In genomic region chr19:40225440-40226305, GRCh38 we compare ENCODE assay signal across 9 cellular contexts. TPM values are rescaled to one million over a fixed set of nuclear protein-coding genes. Genes with fewer than 3 reads are reported as not detected.
A peak's percentile ranks its signal among the peaks of the same experiment; 100 is the strongest.
DNase-seq lines count a peak whose midpoint lies in the region; ATAC-seq and TF ChIP-seq lines count a peak whose summit lies in the region.
"Had no signal": no experiment of that assay in that cellular context is flagged by ENCODE, and none has a peak within 500 bp of the region (broad histone marks: within the 10 kb centered on the region; RNA-seq: fewer than 3 reads in every experiment).

No MANE protein-coding gene starts in this region.

- H2BK120ac ChIP-seq in H9 (ENCODE audit: low read depth, low read length, poor library complexity, severe bottlenecking): no peak overlapping the region

- H3K9ac ChIP-seq in BLaER1: no peak overlapping the region
- H3K9ac ChIP-seq in H9 (ENCODE audit: extremely low read depth, insufficient read length, low read length): no peak overlapping the region

- H2BK20ac ChIP-seq in H9 (ENCODE audit: low read depth, low read length, poor library complexity, severe bottlenecking): no peak overlapping the region

- ATAC-seq in naive thymus-derived CD8-positive, alpha-beta T cell: no peak
- no peak for ATAC-seq in GM21786 (IDR thresholded peaks at IDR 0.05; ENCODE audit: unreplicated experiment)
- no peak for ATAC-seq in GM21717 (IDR thresholded peaks at IDR 0.05; ENCODE audit: unreplicated experiment)

- 0 out of 7 replicates have a peak overlapping the region, but pooled peaks of 1 of the 3 experiments have one; percentile 9 for H3K27ac Mint-ChIP-seq in H9
- peak overlapping the region in 5 of 10 donors; percentile 6 to 72 (median 52) for H3K27ac Mint-ChIP-seq in naive thymus-derived CD8-positive, alpha-beta T cell

- peaks cover 2 to 5% (median 3%) of the 10 kb centered on the region in 3 experiments; a peak in 5 of 7 replicates for H3K36me3 Mint-ChIP-seq in H9 (ENCODE audit: insufficient read depth in 1 of 3, low read depth in 3 of 3)
- peaks cover 0 to 6% (median 6%) of the 10 kb centered on the region in 3 donors for H3K36me3 Mint-ChIP-seq in naive thymus-derived CD8-positive, alpha-beta T cell

- TF ChIP-seq CTCF in H9 (conservative IDR thresholded peaks at IDR 0.05): no peak

- no peak overlapping the region for H2BK15ac ChIP-seq in H9 (ENCODE audit: low read depth, low read length)

- H3K4me2 ChIP-seq in BLaER1 (0 out of 2 replicates have a peak overlapping the region, but pooled peaks have one; percentile 5), H9 (ENCODE audit: insufficient read depth, insufficient read length, low read length) (no peak overlapping the region)

- H3T11ph ChIP-seq in H9 (ENCODE audit: low read length): no peak overlapping the region

- DNase-seq in H9 (no peak), brain pericyte (ENCODE audit: low read depth, low spot score) (peak; percentile 34), NCI-H2107 (lab: John Stamatoyannopoulos, UW) (no peak), superior temporal gyrus (ENCODE audit: extremely low spot score) (no peak)
- no peak for DNase-seq in naive thymus-derived CD8-positive, alpha-beta T cell

- no peak overlapping the region for H3K4me3 Mint-ChIP-seq in H9
- H3K4me3 Mint-ChIP-seq in naive thymus-derived CD8-positive, alpha-beta T cell: peak overlapping the region; percentile 25 to 77 (median 66)

- no peak overlapping the region for H3K18ac ChIP-seq in H9 (ENCODE audit: insufficient read length, low read depth, low read length)

- H3K36me3 ChIP-seq in BLaER1: no peaks in the 10 kb centered on the region
- H3K36me3 ChIP-seq: left lung had no signal

- H2AFZ ChIP-seq in H9 (ENCODE audit: low read length): no peak overlapping the region

- H2BK5ac ChIP-seq in H9 (ENCODE audit: insufficient read length, low read length): no peak overlapping the region

- peaks cover 17% of the 10 kb centered on the region for H3K9me3 ChIP-seq in BLaER1
- H3K9me3 ChIP-seq in H9 (ENCODE audit: control insufficient read depth, low read depth, low read length): no peaks in the 10 kb centered on the region

- H3K23me2 ChIP-seq in H9 (ENCODE audit: insufficient read length, low read depth, low read length, poor library complexity, severe bottlenecking): peaks cover 3% of the 10 kb centered on the region

- H3K23ac ChIP-seq in H9 (ENCODE audit: insufficient read length, low read depth, low read length): no peak overlapping the region

- POLR2A ChIA-PET in naive thymus-derived CD8-positive, alpha-beta T cell (lab: Charles Lee): interaction anchor here (0.6 kb wide), 1 partner anchor 177 kb away, joined by 3 read pairs; no protein-coding TSS in a partner anchor

- H3K27ac ChIP-seq in BLaER1 (no peak overlapping the region), H9 (ENCODE audit: insufficient read length, low read depth, low read length) (no peak overlapping the region)
- H3K27ac ChIP-seq: left lung had no signal

- peak overlapping the region; percentile 46; the same call in 1 of the 2 replicates for H3K14ac ChIP-seq in H9 (ENCODE audit: insufficient read depth, low read length)

- H3K4me1 Mint-ChIP-seq in H9: peaks cover 3 to 6% of the 10 kb centered on the region in 2 experiments; a peak in 3 of 4 replicates
- peaks cover 22 to 48% (median 41%) of the 10 kb centered on the region in 4 donors for H3K4me1 Mint-ChIP-seq in naive thymus-derived CD8-positive, alpha-beta T cell

- H4K91ac ChIP-seq in H9 (ENCODE audit: insufficient read length, low read depth, low read length): no peak overlapping the region

- no peak overlapping the region for H4K5ac ChIP-seq in H9 (ENCODE audit: insufficient read length, low read depth, low read length)

- peaks cover 3 to 7% of the 10 kb centered on the region in 2 experiments for H3K9me3 Mint-ChIP-seq in H9
- H3K9me3 Mint-ChIP-seq in naive thymus-derived CD8-positive, alpha-beta T cell: peaks cover 0 to 4% (median 0%) of the 10 kb centered on the region in 9 donors

- no peak overlapping the region for H3K56ac ChIP-seq in H9 (ENCODE audit: insufficient read length, low read depth, low read length)

- no peak overlapping the region for H2AK5ac ChIP-seq in H9 (ENCODE audit: insufficient read length, low read length)

- H4K8ac ChIP-seq in H9 (replicated peaks; ENCODE audit: insufficient read length, low read depth, low read length): no peak overlapping the region

- no peak overlapping the region for H2BK12ac ChIP-seq in H9 (ENCODE audit: insufficient read length, low read depth, low read length)

- no peak overlapping the region for H3K4ac ChIP-seq in H9 (ENCODE audit: low read depth, low read length)

- H3K27me3 Mint-ChIP-seq in H9 (ENCODE audit: low read depth): peaks cover 19% of the 10 kb centered on the region
- H3K27me3 Mint-ChIP-seq in naive thymus-derived CD8-positive, alpha-beta T cell: peaks cover 12 to 40% (median 27%) of the 10 kb centered on the region in 5 donors

- H3K79me1 ChIP-seq in H9 (ENCODE audit: insufficient read depth, low read depth, low read length, poor library complexity, severe bottlenecking): no peaks in the 10 kb centered on the region

- H3K4me1 ChIP-seq in BLaER1: peaks cover 38% of the 10 kb centered on the region
- no peaks in the 10 kb centered on the region for H3K4me1 ChIP-seq in H9 (ENCODE audit: insufficient read depth, low read length)

- H3K4me3 ChIP-seq in BLaER1: no peak overlapping the region

- H3K79me2 ChIP-seq in H9 (ENCODE audit: insufficient read depth, low read length): no peaks in the 10 kb centered on the region

- no CpG with 5 or more reads among the region's 21 CpGs for WGBS in H9 (ENCODE audit: extremely low coverage, insufficient read length, low lambda C conversion rate)

- peaks cover 38% of the 10 kb centered on the region for H3K27me3 ChIP-seq in BLaER1
- no peaks in the 10 kb centered on the region for H3K27me3 ChIP-seq in H9 (ENCODE audit: insufficient read depth, low read length)

- peaks cover 21% of the 10 kb centered on the region for H4K20me1 ChIP-seq in BLaER1
- H4K20me1 ChIP-seq in H9 (ENCODE audit: control insufficient read depth, insufficient read depth, insufficient read length): no peaks in the 10 kb centered on the region

RNA-seq across cellular contexts. Expression of gene CCNP, which starts 0.8 kb away (rescaled TPM):
- 0.31 and 0.35 TPM in 2 replicates for total RNA-seq in H9 (2021)
- 1 to 10 TPM; 2.3 to 2.6 TPM for total RNA-seq in naive thymus-derived CD8-positive, alpha-beta T cell
- under 1 TPM in 1 of 3 donors, not detected in 2; 0.14 TPM for polyA plus RNA-seq in naive thymus-derived CD8-positive, alpha-beta T cell

RNA-seq across cellular contexts. Expression of gene TTC9B, which starts 7.5 kb away (rescaled TPM):
- total RNA-seq in H9 (2021): 0.15 and 0.31 TPM in 2 replicates
- total RNA-seq in naive thymus-derived CD8-positive, alpha-beta T cell: not detected
- not detected for polyA plus RNA-seq in naive thymus-derived CD8-positive, alpha-beta T cell
- total RNA-seq: left lung had no signal

RNA-seq across cellular contexts. Expression of gene MAP3K10, which starts 34.4 kb away (rescaled TPM):
- total RNA-seq in H9 (2021): 17.7 and 19.0 TPM in 2 replicates
- 10 to 100 TPM; 35.4 to 35.6 TPM for total RNA-seq in naive thymus-derived CD8-positive, alpha-beta T cell
- under 1 TPM; 0.15 to 0.58 (median 0.35) TPM for polyA plus RNA-seq in naive thymus-derived CD8-positive, alpha-beta T cell

RNA-seq across cellular contexts. Expression of gene AKT2, which starts 59.5 kb away (rescaled TPM):
- 142 and 150 TPM in 2 replicates for total RNA-seq in H9 (2021)
- total RNA-seq in naive thymus-derived CD8-positive, alpha-beta T cell: 100 to 1,000 TPM; 202 to 210 TPM
- polyA plus RNA-seq in naive thymus-derived CD8-positive, alpha-beta T cell: 10 to 100 TPM; 21.5 to 26.9 (median 22.9) TPM

Comparison
In these comparisons a context has a peak if more than half of its experiments do, and no peak if none do; other contexts are left out.
1. H3K4me3 Mint-ChIP-seq: peak in naive thymus-derived CD8-positive, alpha-beta T cell (10 of 10); none in H9 (0 of 2).